ENCODE assay signal across 8 cellular contexts in genomic region chr11:95231126-95231880, GRCh38. TPM values are rescaled to one million over a fixed set of nuclear protein-coding genes. Genes with fewer than 3 reads are reported as not detected.
A peak's percentile ranks its signal among the peaks of the same experiment; 100 is the strongest.
DNase-seq lines count a peak whose midpoint lies in the region; ATAC-seq, FAIRE-seq and TF ChIP-seq lines count a peak whose summit lies in the region.

SESN3 (minus strand) TSS chr11:95231202; CDS start chr11:95230860, 342 bp downstream.

- TF ChIP-seq EP300 in esophagus muscularis mucosa (IDR thresholded peaks at IDR 0.05): no peak

- TF ChIP-seq CTCF in esophagus muscularis mucosa (IDR thresholded peaks at IDR 0.05): peak; percentile 10 to 32 (median 18)

- 2% methylated on average over 18 of the region's 40 CpGs for WGBS in esophagus muscularis mucosa

- H3K27me3 ChIP-seq in esophagus muscularis mucosa (no peaks in the 10 kb centered on the region), muscle layer of colon (ENCODE audit: control insufficient read depth in 1 of 2, insufficient read depth in 2 of 2, low read length in 2 of 2) (no peaks in the 10 kb centered on the region)

- H3K9ac ChIP-seq in muscle layer of colon (ENCODE audit: low read length): peak within 1 kb of the TSS; percentile 68

- H3K36me3 ChIP-seq in esophagus muscularis mucosa: no peaks in the 10 kb centered on the region
- no peaks in the 10 kb centered on the region for H3K36me3 ChIP-seq in muscle layer of colon (ENCODE audit: insufficient read depth, low read length)

- peaks cover 14 to 37% (median 34%) of the 10 kb centered on the region in 4 donors for H3K4me1 ChIP-seq in esophagus muscularis mucosa
- H3K4me1 ChIP-seq in muscle layer of colon (ENCODE audit: insufficient read depth, low read length): no peaks in the 10 kb centered on the region

- H3K27ac ChIP-seq in esophagus muscularis mucosa (replicated peaks in 1 of 4) (peak within 1 kb of the TSS; percentile 85 to 92 (median 88)), muscle layer of colon (ENCODE audit: low read depth, low read length) (peak within 1 kb of the TSS; percentile 59)

- intact Hi-C loops in esophagus muscularis mucosa (cut with DNase I): loop anchor here (5.0 to 10.0 kb wide), 2 partner anchors 79 to 533 kb away; no protein-coding TSS in a partner anchor

- H3K4me3 ChIP-seq in esophagus muscularis mucosa (peak within 1 kb of the TSS; percentile 82 to 93 (median 88)), muscle layer of colon (ENCODE audit: low read depth in 1 of 2, low read length in 2 of 2) (peak within 1 kb of the TSS; percentile 50 to 80)

- H3K9me3 ChIP-seq in esophagus muscularis mucosa: no peaks in the 10 kb centered on the region
- no peaks in the 10 kb centered on the region for H3K9me3 ChIP-seq in muscle layer of colon (ENCODE audit: low read length)

- ATAC-seq in GM21737 (IDR thresholded peaks at IDR 0.05; ENCODE audit: unreplicated experiment): peak; percentile 93

- FAIRE-seq in RCC 7860 (lab: Jason Lieb, UNC): peak; percentile 61

- DNase-seq in DMS53 treated with DMSO at 0.1 percent for 48 hours (lab: John Stamatoyannopoulos, UW; ENCODE audit: unreplicated experiment) (peak; percentile 100), KG1 (lab: John Stamatoyannopoulos, UW) (peak; percentile 96), RCC 7860 (ENCODE audit: low spot score) (peak; percentile 68), esophagus muscularis mucosa (ENCODE audit: extremely low spot score) (peak; percentile 99)
- DNase-seq in activated T-cell treated with anti-CD3 and anti-CD28 coated beads, Interleukin-2, amount 50 U/mL, for 48 hours: peak; percentile 97 to 98
- peak; percentile 97 for DNase-seq in stimulated activated CD8-positive, alpha-beta memory T cell treated with anti-CD3 and anti-CD28 coated beads, Interleukin-7, amount 100 ng/mL, for 1 hour (ENCODE audit: low read depth in 2 of 2)

- peak; percentile 58 for TF ChIP-seq POLR2A in esophagus muscularis mucosa (IDR thresholded peaks at IDR 0.05; ENCODE audit: low read depth)

RNA-seq across cellular contexts. Expression of gene SESN3, which starts in this region (rescaled TPM):
- total RNA-seq in esophagus muscularis mucosa: 10 to 100 TPM; 18.1 to 22.7 (median 21.4) TPM

Comparison
In these comparisons a context has a peak if more than half of its experiments do, and no peak if none do; other contexts are left out.
1. Peak in every context shown above with its lines: DNase-seq, ATAC-seq, H3K4me3 ChIP-seq and H3K27ac ChIP-seq.